ENCODE assay signal across 8 cellular contexts in the genomic region with DNA sequence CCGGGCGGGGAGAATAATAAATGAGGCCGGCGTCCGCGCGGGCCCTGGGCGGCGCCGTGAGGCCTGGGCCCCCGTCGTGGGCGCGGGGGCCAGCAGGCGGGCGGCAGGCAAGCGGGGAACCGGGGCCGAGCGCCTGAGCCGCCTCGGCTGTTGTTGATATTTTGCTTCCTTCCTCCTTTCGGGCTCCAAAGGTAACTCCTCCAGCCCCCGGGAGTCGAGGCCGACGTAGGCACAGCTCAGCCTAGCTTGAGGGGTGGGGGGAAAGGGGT. TPM values are rescaled to one million over a fixed set of nuclear protein-coding genes. Genes with fewer than 3 reads are reported as not detected.
A peak's percentile ranks its signal among the peaks of the same experiment; 100 is the strongest.
DNase-seq lines count a peak whose midpoint lies in the region; ATAC-seq and TF ChIP-seq lines count a peak whose summit lies in the region.

Gene MEF2D (minus strand): TSS at position 198 of the 269 bp plus-strand sequence. CDS start 17,483 bp downstream, outside the sequence.

- CTCF ChIA-PET in BJ (lab: Yijun Ruan, JAX): interaction anchor here (0.8 to 5.8 kb wide), 9 partner anchors 10 to 115 kb away, joined by 3 to 29 read pairs (median 4); partner anchors contain the start of gene GPATCH4

- H3K9ac ChIP-seq in adipocyte (ENCODE audit: low read length) (peak within 1 kb of the TSS; percentile 98), iPS-18a (ENCODE audit: low read length) (peak within 1 kb of the TSS; percentile 73)

- peak within 1 kb of the TSS; percentile 98 for H3K4me3 Mint-ChIP-seq in stimulated activated naive B cell treated with anti-CD40 and anti-IgM and Interleukin-4, amounts not matched to agents 10 μg/mL and 1 μg/mL and 100 μg/mL, for 72 hours

- H3K27me3 Mint-ChIP-seq in stimulated activated naive B cell treated with anti-CD40 and anti-IgM and Interleukin-4, amounts not matched to agents 10 μg/mL and 1 μg/mL and 100 μg/mL, for 72 hours: no peaks in the 10 kb centered on the region

- peaks cover 62 to 76% of the 10 kb centered on the region in 2 donors for H3K4me1 Mint-ChIP-seq in stimulated activated naive B cell treated with anti-CD40 and anti-IgM and Interleukin-4, amounts not matched to agents 10 μg/mL and 1 μg/mL and 100 μg/mL, for 72 hours

- peak; percentile 3 for ATAC-seq in HG02840 (IDR thresholded peaks at IDR 0.05; ENCODE audit: low FRiP score, unreplicated experiment)
- ATAC-seq in stimulated activated naive B cell treated with anti-CD40 and anti-IgM and Interleukin-4, amounts not matched to agents 10 μg/mL and 1 μg/mL and 100 μg/mL, for 72 hours (replicated peaks): no peak
- no peak for ATAC-seq in GM19467 (IDR thresholded peaks at IDR 0.05; ENCODE audit: unreplicated experiment)

- no peaks in the 10 kb centered on the region for H3K9me3 ChIP-seq in adipocyte (ENCODE audit: control insufficient read depth, low read length)
- no peaks in the 10 kb centered on the region for H3K9me3 ChIP-seq in iPS-18a (ENCODE audit: control insufficient read depth, low read depth, low read length)

- H3K27ac ChIP-seq in iPS-18a (ENCODE audit: low read length): peak within 1 kb of the TSS; percentile 36

- H3K36me3 ChIP-seq in BJ (ENCODE audit: control insufficient read depth, insufficient read depth, low read length) (no peaks in the 10 kb centered on the region), adipocyte (ENCODE audit: control insufficient read depth, insufficient read depth, low read length, severe bottlenecking) (no peaks in the 10 kb centered on the region), iPS-18a (ENCODE audit: control insufficient read depth, low read depth, low read length) (no peaks in the 10 kb centered on the region)

- H3K27me3 ChIP-seq in BJ (ENCODE audit: control insufficient read depth, insufficient read depth, low read length) (no peaks in the 10 kb centered on the region), adipocyte (replicated peaks; ENCODE audit: control insufficient read depth, insufficient read depth, low read length) (no peaks in the 10 kb centered on the region), iPS-18a (ENCODE audit: control insufficient read depth, insufficient read depth, low read length) (peaks cover 10% of the 10 kb centered on the region)

- TF ChIP-seq CTCF in BJ (IDR thresholded peaks at IDR 0.05; ENCODE audit: insufficient read depth, low read depth, low read length): no peak

- DNase-seq in BJ (ENCODE audit: low read depth): no peak
- no peak for DNase-seq in adipocyte (ENCODE audit: low read depth)
- DNase-seq in stimulated activated naive B cell treated with anti-CD40 and anti-IgM and Interleukin-4, amounts not matched to agents 10 μg/mL and 1 μg/mL and 100 μg/mL, for 72 hours: no peak
- DNase-seq in hypothalamus (lab: John Stamatoyannopoulos, UW): no peak
- DNase-seq in amniotic stem cell (lab: John Stamatoyannopoulos, UW): no peak

- peaks cover 29 to 33% of the 10 kb centered on the region in 2 donors for H3K36me3 Mint-ChIP-seq in stimulated activated naive B cell treated with anti-CD40 and anti-IgM and Interleukin-4, amounts not matched to agents 10 μg/mL and 1 μg/mL and 100 μg/mL, for 72 hours

- POLR2A ChIA-PET in BJ (lab: Charles Lee): interaction anchor here (0.6 to 1.2 kb wide), 3 partner anchors 10 to 92 kb away, joined by 8 to 10 read pairs (median 10); no protein-coding TSS in a partner anchor

- no peaks in the 10 kb centered on the region for H3K9me3 Mint-ChIP-seq in stimulated activated naive B cell treated with anti-CD40 and anti-IgM and Interleukin-4, amounts not matched to agents 10 μg/mL and 1 μg/mL and 100 μg/mL, for 72 hours

- peak within 1 kb of the TSS; percentile 98 for H3K27ac Mint-ChIP-seq in stimulated activated naive B cell treated with anti-CD40 and anti-IgM and Interleukin-4, amounts not matched to agents 10 μg/mL and 1 μg/mL and 100 μg/mL, for 72 hours

- H3K4me3 ChIP-seq in BJ (ENCODE audit: low read depth, low read length): peak within 1 kb of the TSS; percentile 99
- H3K4me3 ChIP-seq in adipocyte (ENCODE audit: low read length): peak within 1 kb of the TSS; percentile 93
- H3K4me3 ChIP-seq in iPS-18a (ENCODE audit: low read length): peak within 1 kb of the TSS; percentile 81

- H3K4me1 ChIP-seq in adipocyte (ENCODE audit: control insufficient read depth, insufficient read depth, low read length) (peaks cover 70% of the 10 kb centered on the region), iPS-18a (ENCODE audit: control insufficient read depth, low read depth, low read length) (peaks cover 66% of the 10 kb centered on the region)

RNA-seq across cellular contexts. Expression of gene MEF2D, which starts in this region (rescaled TPM):
- polyA plus RNA-seq in BJ (2011; rRNA removed): 11.7 and 15.1 TPM in 2 replicates
- polyA minus RNA-seq in BJ (2011; rRNA and poly(A)+ RNA removed): 16.7 and 23.6 TPM in 2 replicates
